8 cellular contexts compared by ENCODE assay signal in genomic region chr1:16979475-16980327, GRCh38. TPM values are rescaled to one million over a fixed set of nuclear protein-coding genes. Genes with fewer than 3 reads are reported as not detected.
DNase-seq lines count a peak whose midpoint lies in the region; ATAC-seq and TF ChIP-seq lines count a peak whose summit lies in the region.

No MANE protein-coding gene starts in this region.

- no peak overlapping the region for H3K4me3 Mint-ChIP-seq in activated CD8-positive, alpha-beta T cell treated with anti-CD3 and anti-CD28 coated beads for 36 hours

- intact Hi-C loops in Panc1 (cut with micrococcal nuclease; ENCODE audit: unreplicated experiment) = no loop called here
- intact Hi-C loops in ovary (cut with DNase I) = no loop called here
- intact Hi-C loops in activated CD8-positive, alpha-beta T cell treated with anti-CD3 and anti-CD28 coated beads for 36 hours (cut with micrococcal nuclease) = no loop called here

- no peaks in the 10 kb centered on the region for H3K9me3 Mint-ChIP-seq in activated CD8-positive, alpha-beta T cell treated with anti-CD3 and anti-CD28 coated beads for 36 hours

- peaks cover 20% of the 10 kb centered on the region for H3K27me3 Mint-ChIP-seq in activated CD8-positive, alpha-beta T cell treated with anti-CD3 and anti-CD28 coated beads for 36 hours

- H3K4me1 Mint-ChIP-seq in activated CD8-positive, alpha-beta T cell treated with anti-CD3 and anti-CD28 coated beads for 36 hours (ENCODE audit: low read depth) = peaks cover 4% of the 10 kb centered on the region

- no TSS peak for BruUV-seq in Panc1 (replicated peaks; lab: Mats Ljungman, UMichigan)

- no peaks in the 10 kb centered on the region for H3K9me3 ChIP-seq in Panc1 (ENCODE audit: control insufficient read depth, insufficient read depth, low read depth, low read length)
- no peaks in the 10 kb centered on the region for H3K9me3 ChIP-seq in ovary

- CTCF ChIA-PET in BJ (lab: Yijun Ruan, JAX) = interaction anchor here (1.1 to 2.4 kb wide), 4 partner anchors 12 to 28 kb away, joined by 3 to 8 read pairs (median 6); no protein-coding TSS in a partner anchor
- CTCF ChIA-PET in Panc1 (lab: Charles Lee) = interaction anchor here (0.6 kb wide), 1 partner anchor 10 kb away, joined by 4 read pairs; no protein-coding TSS in a partner anchor
- CTCF ChIA-PET in HEK293T (lab: Yijun Ruan, JAX) = no interaction called here
- CTCF ChIA-PET in activated CD8-positive, alpha-beta T cell treated with anti-CD3 and anti-CD28 coated beads for 36 hours (lab: Charles Lee) = interaction anchor here (1.6 kb wide), 2 partner anchors 19 to 28 kb away, joined by 5 read pairs; no protein-coding TSS in a partner anchor

- H3K4me1 ChIP-seq in Panc1 (ENCODE audit: control insufficient read depth, insufficient read depth, low read length) = peaks cover 4% of the 10 kb centered on the region; the same call in 1 of the 2 replicates
- H3K4me1 ChIP-seq in ovary (ENCODE audit: insufficient read depth) = peaks cover 8% of the 10 kb centered on the region

- DNase-seq in BJ (ENCODE audit: low read depth) (no peak), Panc1 (ENCODE audit: low read depth, low spot score) (no peak), fibroblast of gingiva (ENCODE audit: low read depth) (peak; percentile 56), ovary (peak; percentile 70 to 86 (median 76)), HEK293T (ENCODE audit: extremely low spot score) (no peak), NCI-H345 treated with DMSO at 0.1 percent for 48 hours (lab: John Stamatoyannopoulos, UW; ENCODE audit: unreplicated experiment) (no peak)
- no peak for DNase-seq in activated CD8-positive, alpha-beta T cell treated with anti-CD3 and anti-CD28 coated beads for 36 hours

- no peak overlapping the region for H3K27ac Mint-ChIP-seq in activated CD8-positive, alpha-beta T cell treated with anti-CD3 and anti-CD28 coated beads for 36 hours

- 8 to 13% (median 9%) methylated on average over 36 to 44 of the region's 44 CpGs for WGBS in ovary, 3 donors

- ATAC-seq in Panc1 = no peak
- no peak for ATAC-seq in HG03378 (IDR thresholded peaks at IDR 0.05; ENCODE audit: unreplicated experiment)
- no peak for ATAC-seq in activated CD8-positive, alpha-beta T cell treated with anti-CD3 and anti-CD28 coated beads for 36 hours

- H3K27ac ChIP-seq in Panc1 (ENCODE audit: low read length) (no peak overlapping the region), ovary (peak overlapping the region; percentile 89 to 91)

- TF ChIP-seq POLR2A in ovary (IDR thresholded peaks at IDR 0.05) = no peak

- TF ChIP-seq EP300 in ovary (IDR thresholded peaks at IDR 0.05) = no peak

- in situ Hi-C loops in Panc1 (cut with HindIII; ENCODE audit: low pct_unique_long_range_greater_than_20kb, low sequenced_read_pairs) = no loop called here

- POLR2A ChIA-PET in BJ (lab: Charles Lee) = interaction anchor here (0.6 to 0.7 kb wide), 2 partner anchors 29 to 83 kb away, joined by 3 read pairs; no protein-coding TSS in a partner anchor
- POLR2A ChIA-PET in Panc1 (lab: Charles Lee) = interaction anchor here (0.6 kb wide), 1 partner anchor 75 kb away, joined by 7 read pairs; no protein-coding TSS in a partner anchor
- POLR2A ChIA-PET in HEK293T (lab: Yijun Ruan, JAX) = interaction anchor here (0.8 to 1.0 kb wide), 2 partner anchors 19 to 34 kb away, joined by 3 to 4 read pairs; no protein-coding TSS in a partner anchor
- POLR2A ChIA-PET in activated CD8-positive, alpha-beta T cell treated with anti-CD3 and anti-CD28 coated beads for 36 hours (lab: Charles Lee) = no interaction called here

- no peaks in the 10 kb centered on the region for H3K36me3 Mint-ChIP-seq in activated CD8-positive, alpha-beta T cell treated with anti-CD3 and anti-CD28 coated beads for 36 hours (ENCODE audit: low read depth)

- peak overlapping the region; percentile 66 for H3K4me3 ChIP-seq in BJ (ENCODE audit: low read depth, low read length)
- peak overlapping the region; percentile 45 to 59 for H3K4me3 ChIP-seq in Panc1 (ENCODE audit: low read depth in 2 of 2, low read length in 2 of 2)
- H3K4me3 ChIP-seq in ovary = peak overlapping the region; percentile 48

- H3K27me3 ChIP-seq in BJ (ENCODE audit: control insufficient read depth, insufficient read depth, low read length) = no peaks in the 10 kb centered on the region
- H3K27me3 ChIP-seq in Panc1 (ENCODE audit: control insufficient read depth, insufficient read depth, low read length) = no peaks in the 10 kb centered on the region
- H3K27me3 ChIP-seq in ovary = no peaks in the 10 kb centered on the region

- TF ChIP-seq CTCF in BJ (IDR thresholded peaks at IDR 0.05; ENCODE audit: insufficient read depth, low read depth, low read length) (no peak), Panc1 (IDR thresholded peaks at IDR 0.05) (no peak), ovary (IDR thresholded peaks at IDR 0.05) (no peak)
- TF ChIP-seq CTCF in activated CD8-positive, alpha-beta T cell treated with anti-CD3 and anti-CD28 coated beads for 36 hours (IDR thresholded peaks at IDR 0.05) = no peak

- H3K36me3 ChIP-seq in BJ (ENCODE audit: control insufficient read depth, insufficient read depth, low read length) (peaks cover 4% of the 10 kb centered on the region), Panc1 (ENCODE audit: control insufficient read depth, insufficient read depth, low read length) (peaks cover 3% of the 10 kb centered on the region; the same call in 1 of the 2 replicates), ovary (no peaks in the 10 kb centered on the region)

TF ChIP-seq in HEK293T, 16 proteins besides CTCF, POLR2A, EP300 and RAD21:
- no peak for TF ChIP-seq FOXK2 (IDR thresholded peaks at IDR 0.05)
- no peak for TF ChIP-seq SP1 (IDR thresholded peaks at IDR 0.05)
- TF ChIP-seq NFRKB (IDR thresholded peaks at IDR 0.05) = no peak
- TF ChIP-seq HDGF (IDR thresholded peaks at IDR 0.05; ENCODE audit: borderline replicate concordance) = no peak
- no peak for TF ChIP-seq LEF1 (IDR thresholded peaks at IDR 0.05; ENCODE audit: borderline replicate concordance)
- TF ChIP-seq BHLHE40 (IDR thresholded peaks at IDR 0.05; ENCODE audit: borderline replicate concordance) = no peak
- TF ChIP-seq ELF4 (IDR thresholded peaks at IDR 0.05) = no peak
- TF ChIP-seq FOXM1 (IDR thresholded peaks at IDR 0.05; ENCODE audit: borderline replicate concordance) = no peak
- TF ChIP-seq PKNOX1 (IDR thresholded peaks at IDR 0.05) = no peak
- no peak for TF ChIP-seq L3MBTL2 (conservative IDR thresholded peaks at IDR 0.05)

RNA-seq across cellular contexts. Expression of gene MFAP2, which starts 0.7 kb away (rescaled TPM):
- 69.7 and 115 TPM in 2 replicates for polyA plus RNA-seq in BJ (2011; rRNA removed)
- 93.3 and 172 TPM in 2 replicates for polyA minus RNA-seq in BJ (2011; rRNA and poly(A)+ RNA removed)
- total RNA-seq in Panc1 (2021; ENCODE audit: unreplicated experiment) = 12.9 TPM
- polyA plus RNA-seq in Panc1 (2012; ENCODE audit: insufficient read length) = 42.8 TPM
- total RNA-seq in ovary = 10 to 100 TPM; 16.0 to 83.6 (median 36.1) TPM
- 10 to 100 TPM; 16.4 to 70.8 TPM for polyA plus RNA-seq in ovary
- total RNA-seq in activated CD8-positive, alpha-beta T cell treated with anti-CD3 and anti-CD28 coated beads for 36 hours = not detected

RNA-seq across cellular contexts. Expression of gene ATP13A2, which starts 32.0 kb away (rescaled TPM):
- polyA plus RNA-seq in BJ (2011; rRNA removed) (9.2 and 25.5 TPM in 2 replicates), ovary (10 to 100 TPM in 1 of 2 donors, 1 to 10 TPM in 1; 8.8 to 12.7 TPM)
- 27.7 and 30.5 TPM in 2 replicates for polyA minus RNA-seq in BJ (2011; rRNA and poly(A)+ RNA removed)
- total RNA-seq in Panc1 (2021; ENCODE audit: unreplicated experiment) (49.9 TPM), ovary (10 to 100 TPM; 11.3 to 24.1 (median 22.5) TPM)
- 107 TPM for polyA plus RNA-seq in Panc1 (2012; ENCODE audit: insufficient read length)
- total RNA-seq in activated CD8-positive, alpha-beta T cell treated with anti-CD3 and anti-CD28 coated beads for 36 hours = 10 to 100 TPM; 21.4 to 24.1 TPM

RNA-seq across cellular contexts. Expression of gene CROCC, which starts 58.0 kb away (rescaled TPM):
- polyA plus RNA-seq in BJ (2011; rRNA removed) = 7.2 and 12.1 TPM in 2 replicates
- 4.6 and 5.9 TPM in 2 replicates for polyA minus RNA-seq in BJ (2011; rRNA and poly(A)+ RNA removed)
- total RNA-seq in Panc1 (2021; ENCODE audit: unreplicated experiment) = 13.6 TPM
- 27.4 TPM for polyA plus RNA-seq in Panc1 (2012; ENCODE audit: insufficient read length)
- total RNA-seq in ovary = 10 to 100 TPM; 24.4 to 49.1 (median 33.6) TPM
- polyA plus RNA-seq in ovary = 10 to 100 TPM in 1 of 2 donors, 1 to 10 TPM in 1; 1.7 to 33.7 TPM
- 10 to 100 TPM; 27.7 to 28.5 TPM for total RNA-seq in activated CD8-positive, alpha-beta T cell treated with anti-CD3 and anti-CD28 coated beads for 36 hours

Comparison
In these comparisons a context has a peak if more than half of its experiments do, and no peak if none do; other contexts are left out.
1. DNase-seq: peak in fibroblast of gingiva (single experiment) and ovary (5 of 5); none in BJ (single experiment), Panc1 (single experiment), HEK293T (single experiment), NCI-H345 treated with DMSO at 0.1 percent for 48 hours (single experiment) and activated CD8-positive, alpha-beta T cell treated with anti-CD3 and anti-CD28 coated beads for 36 hours (single experiment).
2. RNA of gene MFAP2, which starts 0.7 kb away (total RNA-seq): 16.0 to 83.6 TPM in ovary and 12.9 TPM in Panc1 (single experiment); not detected in activated CD8-positive, alpha-beta T cell treated with anti-CD3 and anti-CD28 coated beads for 36 hours; every median in the first group is over 10 times any median in the second.
3. Peak in every context shown above with its lines, with median percentiles within 50 percentile points of each other: H3K4me3 ChIP-seq.